8 cellular contexts compared by ENCODE assay signal in the genomic region with DNA sequence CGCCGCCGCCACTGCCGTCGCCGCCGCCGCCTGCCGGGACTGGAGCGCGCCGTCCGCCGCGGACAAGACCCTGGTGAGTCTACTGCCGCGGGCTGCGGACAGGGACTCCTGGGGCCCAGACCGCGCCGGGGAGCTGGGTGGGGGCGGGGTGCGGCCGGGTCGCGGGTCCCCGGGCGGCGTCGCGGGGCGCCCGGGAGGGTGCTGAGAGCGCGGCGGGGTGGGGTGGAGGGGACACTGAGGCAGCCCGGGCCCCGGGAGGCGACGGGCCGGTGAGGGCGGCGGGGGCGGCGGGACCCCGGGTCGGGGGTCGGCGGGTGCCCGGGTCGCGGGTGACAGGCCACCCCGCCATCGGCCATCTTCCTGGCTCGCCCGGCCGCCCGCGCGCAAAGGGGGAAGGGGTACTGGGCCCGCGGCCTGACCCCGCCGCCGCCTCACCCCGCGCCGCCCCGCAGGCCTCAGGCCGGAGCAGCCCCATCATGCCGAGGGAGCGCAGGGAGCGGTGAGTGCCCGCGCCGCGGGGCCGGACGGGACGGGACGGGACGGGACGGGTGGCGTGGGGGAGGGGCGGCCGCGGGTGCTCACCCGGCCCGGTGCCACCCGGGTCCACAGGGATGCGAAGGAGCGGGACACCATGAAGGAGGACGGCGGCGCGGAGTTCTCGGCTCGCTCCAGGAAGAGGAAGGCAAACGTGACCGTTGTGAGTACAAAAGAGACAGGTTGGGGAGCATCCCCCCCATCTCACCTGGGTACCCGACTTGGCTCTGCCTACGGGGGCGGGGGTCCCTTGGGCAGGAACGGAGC. TPM values are rescaled to one million over a fixed set of nuclear protein-coding genes. Genes with fewer than 3 reads are reported as not detected.
DNase-seq lines count a peak whose midpoint lies in the region; ATAC-seq and TF ChIP-seq lines count a peak whose summit lies in the region.

No MANE protein-coding gene starts in this region.

- H3K9me2 ChIP-seq in SU-DHL-6 (replicated peaks; ENCODE audit: insufficient read depth, low read length): no peaks in the 10 kb centered on the region
- H3K9me2 ChIP-seq in neural cell (ENCODE audit: insufficient read depth, low read length): no peaks in the 10 kb centered on the region

- H3K9ac ChIP-seq in SU-DHL-6 (ENCODE audit: low read length) (peak overlapping the region; percentile 62), neural cell (ENCODE audit: low read length) (no peak overlapping the region)

- H3K27me3 ChIP-seq in SU-DHL-6 (ENCODE audit: low read length) (no peaks in the 10 kb centered on the region), neural cell (ENCODE audit: insufficient read depth, low read depth, low read length) (peaks cover 6% of the 10 kb centered on the region)
- H3K27me3 ChIP-seq in effector memory CD4-positive, alpha-beta T cell (replicated peaks; ENCODE audit: control insufficient read depth, insufficient read depth, low read length, poor library complexity, severe bottlenecking): no peaks in the 10 kb centered on the region

- H3K4me3 ChIP-seq in SU-DHL-6 (ENCODE audit: insufficient read depth, low read length, poor library complexity, severe bottlenecking): peak overlapping the region; percentile 67
- H3K4me3 ChIP-seq in effector memory CD4-positive, alpha-beta T cell (ENCODE audit: insufficient read depth, low read depth, low read length, poor library complexity, severe bottlenecking): peak overlapping the region; percentile 35
- peak overlapping the region; percentile 51 for H3K4me3 ChIP-seq in neural cell (ENCODE audit: low read length)

- H4K20me1 ChIP-seq in SU-DHL-6 (ENCODE audit: low read depth, low read length) (no peaks in the 10 kb centered on the region), neural cell (ENCODE audit: insufficient read depth) (no peaks in the 10 kb centered on the region)

- H3K27ac ChIP-seq in SU-DHL-6 (ENCODE audit: low read depth, low read length) (0 out of 2 replicates have a peak overlapping the region, but pooled peaks have one; percentile 7), neural cell (ENCODE audit: low read length) (no peak overlapping the region)
- H3K27ac ChIP-seq in effector memory CD4-positive, alpha-beta T cell (ENCODE audit: insufficient read depth, low read length, poor library complexity, severe bottlenecking): no peak overlapping the region

- TF ChIP-seq CTCF in SU-DHL-6 (IDR thresholded peaks at IDR 0.05; ENCODE audit: insufficient read depth, low read length, poor library complexity, severe bottlenecking) (no peak), neural cell (IDR thresholded peaks at IDR 0.05; ENCODE audit: poor library complexity, severe bottlenecking) (no peak)

- H3K79me2 ChIP-seq in SU-DHL-6 (ENCODE audit: insufficient read depth, low read length) (no peaks in the 10 kb centered on the region), neural cell (replicated peaks; ENCODE audit: insufficient read depth, low read length) (no peaks in the 10 kb centered on the region)

- H3K9me3 ChIP-seq in SU-DHL-6 (ENCODE audit: insufficient read depth, low read length) (no peaks in the 10 kb centered on the region), neural cell (ENCODE audit: low read length) (no peaks in the 10 kb centered on the region)
- no peaks in the 10 kb centered on the region for H3K9me3 ChIP-seq in effector memory CD4-positive, alpha-beta T cell (ENCODE audit: control insufficient read depth, low read length)

- TF ChIP-seq EP300 in neural cell (conservative IDR thresholded peaks at IDR 0.05; ENCODE audit: poor library complexity, severe bottlenecking): no peak

- H3F3A ChIP-seq in SU-DHL-6 (ENCODE audit: insufficient read depth): peaks cover 17% of the 10 kb centered on the region
- H3F3A ChIP-seq in neural cell (ENCODE audit: insufficient read depth, low read length, poor library complexity, severe bottlenecking): no peaks in the 10 kb centered on the region

- TF ChIP-seq RAD21 in neural cell (conservative IDR thresholded peaks at IDR 0.05): no peak

- no peaks in the 10 kb centered on the region for H3K4me1 ChIP-seq in effector memory CD4-positive, alpha-beta T cell (ENCODE audit: control insufficient read depth, insufficient read depth, low read length, poor library complexity, severe bottlenecking)

- peaks cover 6% of the 10 kb centered on the region; the same call in 1 of the 2 replicates for H3K36me3 ChIP-seq in SU-DHL-6 (ENCODE audit: low read length)
- H3K36me3 ChIP-seq in effector memory CD4-positive, alpha-beta T cell (ENCODE audit: control insufficient read depth, insufficient read depth, low read length): no peaks in the 10 kb centered on the region
- H3K36me3 ChIP-seq in neural cell (ENCODE audit: insufficient read depth, low read length): no peaks in the 10 kb centered on the region

- peak; percentile 15 for ATAC-seq in GM18505 (IDR thresholded peaks at IDR 0.05; ENCODE audit: unreplicated experiment)
- ATAC-seq in HG02642 (IDR thresholded peaks at IDR 0.05; ENCODE audit: poor library complexity, unreplicated experiment): peak; percentile 17
- no peak for ATAC-seq in GM21447 (IDR thresholded peaks at IDR 0.05; ENCODE audit: unreplicated experiment)

- peak overlapping the region; percentile 82 for H2AFZ ChIP-seq in SU-DHL-6 (ENCODE audit: low read depth, low read length, severe bottlenecking)
- no peak overlapping the region for H2AFZ ChIP-seq in neural cell (ENCODE audit: low read depth, low read length)

- peak in 1 of 3 donors; percentile 8 for DNase-seq in effector memory CD4-positive, alpha-beta T cell
- DNase-seq in cerebellum (ENCODE audit: low spot score) (no peak), AML-193 (lab: John Stamatoyannopoulos, UW) (no peak)

- no peak for TF ChIP-seq POLR2A in GM18505 (IDR thresholded peaks at IDR 0.05; ENCODE audit: borderline replicate concordance, extremely low read depth, insufficient read depth, insufficient read length)

- H3K4me2 ChIP-seq in SU-DHL-6 (ENCODE audit: low read depth, low read length, poor library complexity, severe bottlenecking): peak overlapping the region; percentile 62
- H3K4me2 ChIP-seq in neural cell (ENCODE audit: low read length): no peak overlapping the region

TF ChIP-seq in neural cell, 6 proteins besides CTCF, POLR2A, EP300 and RAD21:
- no peak for TF ChIP-seq SMC3 (conservative IDR thresholded peaks at IDR 0.05; ENCODE audit: poor library complexity)
- no peak for TF ChIP-seq MXI1 (conservative IDR thresholded peaks at IDR 0.05; ENCODE audit: poor library complexity, severe bottlenecking)
- no peak for TF ChIP-seq TAF1 (IDR thresholded peaks at IDR 0.05; ENCODE audit: low read depth)
- TF ChIP-seq EZH2 (IDR thresholded peaks at IDR 0.05; ENCODE audit: borderline replicate concordance, insufficient read depth, low read length, poor library complexity, severe bottlenecking): no peak
- TF ChIP-seq, protein P1, sequence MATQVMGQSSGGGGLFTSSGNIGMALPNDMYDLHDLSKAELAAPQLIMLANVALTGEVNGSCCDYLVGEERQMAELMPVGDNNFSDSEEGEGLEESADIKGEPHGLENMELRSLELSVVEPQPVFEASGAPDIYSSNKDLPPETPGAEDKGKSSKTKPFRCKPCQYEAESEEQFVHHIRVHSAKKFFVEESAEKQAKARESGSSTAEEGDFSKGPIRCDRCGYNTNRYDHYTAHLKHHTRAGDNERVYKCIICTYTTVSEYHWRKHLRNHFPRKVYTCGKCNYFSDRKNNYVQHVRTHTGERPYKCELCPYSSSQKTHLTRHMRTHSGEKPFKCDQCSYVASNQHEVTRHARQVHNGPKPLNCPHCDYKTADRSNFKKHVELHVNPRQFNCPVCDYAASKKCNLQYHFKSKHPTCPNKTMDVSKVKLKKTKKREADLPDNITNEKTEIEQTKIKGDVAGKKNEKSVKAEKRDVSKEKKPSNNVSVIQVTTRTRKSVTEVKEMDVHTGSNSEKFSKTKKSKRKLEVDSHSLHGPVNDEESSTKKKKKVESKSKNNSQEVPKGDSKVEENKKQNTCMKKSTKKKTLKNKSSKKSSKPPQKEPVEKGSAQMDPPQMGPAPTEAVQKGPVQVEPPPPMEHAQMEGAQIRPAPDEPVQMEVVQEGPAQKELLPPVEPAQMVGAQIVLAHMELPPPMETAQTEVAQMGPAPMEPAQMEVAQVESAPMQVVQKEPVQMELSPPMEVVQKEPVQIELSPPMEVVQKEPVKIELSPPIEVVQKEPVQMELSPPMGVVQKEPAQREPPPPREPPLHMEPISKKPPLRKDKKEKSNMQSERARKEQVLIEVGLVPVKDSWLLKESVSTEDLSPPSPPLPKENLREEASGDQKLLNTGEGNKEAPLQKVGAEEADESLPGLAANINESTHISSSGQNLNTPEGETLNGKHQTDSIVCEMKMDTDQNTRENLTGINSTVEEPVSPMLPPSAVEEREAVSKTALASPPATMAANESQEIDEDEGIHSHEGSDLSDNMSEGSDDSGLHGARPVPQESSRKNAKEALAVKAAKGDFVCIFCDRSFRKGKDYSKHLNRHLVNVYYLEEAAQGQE (IDR thresholded peaks at IDR 0.05; ENCODE audit: borderline replicate concordance): no peak
- no peak for TF ChIP-seq POLR2AphosphoS5 (IDR thresholded peaks at IDR 0.05)

RNA-seq across cellular contexts. Expression of a gene that starts 0.5 kb away (rescaled TPM):
- 3.4 and 4.1 TPM in 2 replicates for polyA plus RNA-seq in neural cell
- 1.0 and 1.2 TPM in 2 replicates for polyA minus RNA-seq in neural cell
- 3.7 TPM for total RNA-seq in cerebellum
